In the genomic region with DNA sequence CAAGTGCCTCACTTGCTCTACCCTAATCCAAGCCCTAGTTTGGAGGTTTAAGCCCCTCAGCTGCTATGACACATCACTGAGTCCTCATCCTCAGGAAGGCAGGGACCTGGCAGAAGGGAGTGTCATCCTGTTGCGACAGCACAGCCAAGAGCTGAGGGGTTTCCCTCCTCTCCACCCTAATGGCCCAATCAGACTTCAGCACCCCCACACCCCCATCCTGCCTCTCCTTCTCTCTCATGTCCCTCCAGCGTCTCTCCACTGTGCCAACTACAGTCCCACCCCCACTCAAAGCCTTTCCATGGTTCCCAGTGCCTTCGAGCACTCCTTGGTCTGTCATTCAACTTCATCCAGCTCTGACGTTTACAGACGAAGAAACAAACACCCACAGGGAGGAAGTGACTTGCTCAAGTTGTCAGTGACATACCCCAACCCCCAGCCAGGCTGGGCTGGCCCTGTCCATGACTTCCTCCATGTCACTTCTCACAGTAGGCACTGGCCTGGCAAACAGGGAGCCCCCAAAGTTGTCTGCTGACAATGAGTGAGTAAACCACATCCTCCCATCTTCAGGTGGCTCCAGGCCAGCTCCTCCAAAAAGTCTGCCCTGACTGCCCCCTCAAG, we compare ENCODE assay signal across 8 cellular contexts. TPM values are rescaled to one million over a fixed set of nuclear protein-coding genes. Genes with fewer than 3 reads are reported as not detected.
DNase-seq lines count a peak whose midpoint lies in the region; ATAC-seq and TF ChIP-seq lines count a peak whose summit lies in the region.

No MANE protein-coding gene starts in this region.

- POLR2A ChIA-PET in activated CD8-positive, alpha-beta T cell treated with anti-CD3 and anti-CD28 coated beads, Interleukin-2, amount 10 ng/mL, durations not matched to agents 7 days and 5 days (lab: Charles Lee): interaction anchor here (1.0 to 1.7 kb wide), 5 partner anchors 12 to 78 kb away, joined by 3 to 7 read pairs (median 4); no protein-coding TSS in a partner anchor

- no peaks in the 10 kb centered on the region; a peak in 1 of 22 replicates for H3K9me3 ChIP-seq in BLaER1 treated with 17β-estradiol and CSF1 and Interleukin-3, amounts not matched to agents 10 nM and 100 nM (replicated peaks in 1 of 11)
- H3K9me3 ChIP-seq in upper lobe of right lung: no peaks in the 10 kb centered on the region

- H3K4me2 ChIP-seq in BLaER1 treated with 17β-estradiol and CSF1 and Interleukin-3, amounts not matched to agents 10 nM and 100 nM: peak overlapping the region; percentile 71 to 100 (median 96)

- H3K36me3 ChIP-seq in BLaER1 treated with 17β-estradiol and CSF1 and Interleukin-3, amounts not matched to agents 10 nM and 100 nM: peaks cover 0 to 39% (median 16%) of the 10 kb centered on the region in 11 experiments; a peak in 14 of 22 replicates
- no peaks in the 10 kb centered on the region for H3K36me3 ChIP-seq in upper lobe of right lung

- peak overlapping the region; percentile 99 for H3K27ac Mint-ChIP-seq in activated CD8-positive, alpha-beta T cell treated with anti-CD3 and anti-CD28 coated beads, Interleukin-2, amount 10 ng/mL, durations not matched to agents 7 days and 5 days
- peak overlapping the region; percentile 62 for H3K27ac Mint-ChIP-seq in osteocyte (ENCODE audit: unreplicated experiment)

- peaks cover 11% of the 10 kb centered on the region for H3K36me3 Mint-ChIP-seq in activated CD8-positive, alpha-beta T cell treated with anti-CD3 and anti-CD28 coated beads, Interleukin-2, amount 10 ng/mL, durations not matched to agents 7 days and 5 days (ENCODE audit: low read depth)
- peaks cover under 1% of the 10 kb centered on the region for H3K36me3 Mint-ChIP-seq in osteocyte (ENCODE audit: unreplicated experiment)

- H3K9me3 Mint-ChIP-seq in activated CD8-positive, alpha-beta T cell treated with anti-CD3 and anti-CD28 coated beads, Interleukin-2, amount 10 ng/mL, durations not matched to agents 7 days and 5 days (ENCODE audit: insufficient read depth): no peaks in the 10 kb centered on the region
- H3K9me3 Mint-ChIP-seq in osteocyte (ENCODE audit: unreplicated experiment): no peaks in the 10 kb centered on the region

- peak overlapping the region in 9 of 10 experiments; percentile 30 to 71 (median 57); a peak in 17 of 20 replicates for H3K4me3 ChIP-seq in BLaER1 treated with 17β-estradiol and CSF1 and Interleukin-3, amounts not matched to agents 10 nM and 100 nM
- no peak overlapping the region for H3K4me3 ChIP-seq in upper lobe of right lung

- no peaks in the 10 kb centered on the region for H3K27me3 ChIP-seq in BLaER1 treated with 17β-estradiol and CSF1 and Interleukin-3, amounts not matched to agents 10 nM and 100 nM
- H3K27me3 ChIP-seq in upper lobe of right lung: no peaks in the 10 kb centered on the region

- H3K27ac ChIP-seq in BLaER1 treated with 17β-estradiol and CSF1 and Interleukin-3, amounts not matched to agents 10 nM and 100 nM: peak overlapping the region; percentile 89 to 94 (median 93)
- H3K27ac ChIP-seq in upper lobe of right lung: peak overlapping the region; percentile 85

- TF ChIP-seq CTCF in osteocyte (IDR thresholded peaks at IDR 0.05): no peak
- TF ChIP-seq CTCF in upper lobe of right lung (IDR thresholded peaks at IDR 0.05): no peak

- H3K27me3 Mint-ChIP-seq in activated CD8-positive, alpha-beta T cell treated with anti-CD3 and anti-CD28 coated beads, Interleukin-2, amount 10 ng/mL, durations not matched to agents 7 days and 5 days (ENCODE audit: low read depth): no peaks in the 10 kb centered on the region
- H3K27me3 Mint-ChIP-seq in osteocyte (ENCODE audit: unreplicated experiment): no peaks in the 10 kb centered on the region

- H3K4me1 ChIP-seq in BLaER1 treated with 17β-estradiol and CSF1 and Interleukin-3, amounts not matched to agents 10 nM and 100 nM: peaks cover 61 to 99% (median 92%) of the 10 kb centered on the region in 10 experiments
- peaks cover 65% of the 10 kb centered on the region for H3K4me1 ChIP-seq in upper lobe of right lung

- CTCF ChIA-PET in activated CD8-positive, alpha-beta T cell treated with anti-CD3 and anti-CD28 coated beads, Interleukin-2, amount 10 ng/mL, durations not matched to agents 7 days and 5 days (lab: Charles Lee): interaction anchor here (1.0 to 2.9 kb wide), 6 partner anchors 11 to 441 kb away, joined by 3 to 30 read pairs (median 5); a partner anchor contains a TSS

- H3K4me1 Mint-ChIP-seq in activated CD8-positive, alpha-beta T cell treated with anti-CD3 and anti-CD28 coated beads, Interleukin-2, amount 10 ng/mL, durations not matched to agents 7 days and 5 days (ENCODE audit: low read depth): peaks cover 58% of the 10 kb centered on the region
- peaks cover 39% of the 10 kb centered on the region for H3K4me1 Mint-ChIP-seq in osteocyte (ENCODE audit: unreplicated experiment)

- H3K9ac ChIP-seq in BLaER1 treated with 17β-estradiol and CSF1 and Interleukin-3, amounts not matched to agents 10 nM and 100 nM: peak overlapping the region; percentile 71 to 88 (median 80)

- H3K4me3 Mint-ChIP-seq in activated CD8-positive, alpha-beta T cell treated with anti-CD3 and anti-CD28 coated beads, Interleukin-2, amount 10 ng/mL, durations not matched to agents 7 days and 5 days: peak overlapping the region; percentile 54
- H3K4me3 Mint-ChIP-seq in osteocyte (ENCODE audit: unreplicated experiment): no peak overlapping the region

- DNase-seq in MV-4-11 (lab: John Stamatoyannopoulos, UW) (peak; percentile 94), osteocyte (ENCODE audit: extremely low spot score, unreplicated experiment) (no peak), upper lobe of right lung (peak; percentile 88), T1000 (lab: John Stamatoyannopoulos, UW) (no peak), NCI-H2171 treated with DMSO at 0.1 percent for 48 hours (lab: John Stamatoyannopoulos, UW) (no peak)
- peak; percentile 84 for DNase-seq in activated CD8-positive, alpha-beta T cell treated with anti-CD3 and anti-CD28 coated beads, Interleukin-2, amount 10 ng/mL, durations not matched to agents 7 days and 5 days

- peak; percentile 85 for ATAC-seq in activated CD8-positive, alpha-beta T cell treated with anti-CD3 and anti-CD28 coated beads, Interleukin-2, amount 10 ng/mL, durations not matched to agents 7 days and 5 days
- peak; percentile 68 for ATAC-seq in esophagus mucosa
- ATAC-seq in upper lobe of right lung: peak; percentile 71

- H4K20me1 ChIP-seq in BLaER1 treated with 17β-estradiol and CSF1 and Interleukin-3, amounts not matched to agents 10 nM and 100 nM: peaks cover 11 to 59% (median 19%) of the 10 kb centered on the region in 11 experiments

- intact Hi-C loops in upper lobe of right lung (cut with DNase I): no loop called here

RNA-seq across cellular contexts. Expression of a gene that starts 15.6 kb away (rescaled TPM):
- 10 to 100 TPM; 84.3 to 89.6 TPM for total RNA-seq in activated CD8-positive, alpha-beta T cell treated with anti-CD3 and anti-CD28 coated beads, Interleukin-2, amount 10 ng/mL, durations not matched to agents 7 days and 5 days
- total RNA-seq in esophagus mucosa: 31.0 TPM
- 61.9 and 64.2 TPM in 2 replicates for total RNA-seq in osteocyte
- total RNA-seq in upper lobe of right lung: 226 TPM

RNA-seq across cellular contexts. Expression of a gene that starts 57.3 kb away (rescaled TPM):
- 1 to 10 TPM; 4.0 to 4.5 TPM for total RNA-seq in activated CD8-positive, alpha-beta T cell treated with anti-CD3 and anti-CD28 coated beads, Interleukin-2, amount 10 ng/mL, durations not matched to agents 7 days and 5 days
- total RNA-seq in esophagus mucosa: 68.8 TPM
- 27.7 and 35.3 TPM in 2 replicates for total RNA-seq in osteocyte
- total RNA-seq in upper lobe of right lung: 116 TPM

Comparison
In these comparisons a context has a peak if more than half of its experiments do, and no peak if none do; other contexts are left out.
1. DNase-seq: peak in MV-4-11 (single experiment), activated CD8-positive, alpha-beta T cell treated with anti-CD3 and anti-CD28 coated beads, Interleukin-2, amount 10 ng/mL, durations not matched to agents 7 days and 5 days (single experiment) and upper lobe of right lung (single experiment); none in osteocyte (single experiment), T1000 (single experiment) and NCI-H2171 treated with DMSO at 0.1 percent for 48 hours (single experiment).
2. Peak in every context shown above with its lines, with median percentiles within 50 percentile points of each other: ATAC-seq.